8 cellular contexts compared by ENCODE assay signal in genomic region chr12:69360348-69360672, GRCh38. TPM values are rescaled to one million over a fixed set of nuclear protein-coding genes. Genes with fewer than 3 reads are reported as not detected.
DNase-seq lines count a peak whose midpoint lies in the region; ATAC-seq and TF ChIP-seq lines count a peak whose summit lies in the region.

No MANE protein-coding gene starts in this region.

- peaks cover 30% of the 10 kb centered on the region for H3K4me1 Mint-ChIP-seq in activated naive CD8-positive, alpha-beta T cell (ENCODE audit: low read depth)
- H3K4me1 Mint-ChIP-seq in stimulated activated naive CD8-positive, alpha-beta T cell treated with anti-CD3 and anti-CD28 coated beads, Interleukin-15, amount 100 ng/mL, for 72 hours: peaks cover 27% of the 10 kb centered on the region

- no peaks in the 10 kb centered on the region for H3K9me3 ChIP-seq in HUES6 (ENCODE audit: control insufficient read depth, insufficient read depth, low read depth, low read length)
- H3K9me3 ChIP-seq in iPS-18c (ENCODE audit: control insufficient read depth, insufficient read depth, low read length): no peaks in the 10 kb centered on the region

- peak overlapping the region; percentile 96 for H3K9ac ChIP-seq in HUES6 (ENCODE audit: low read length)

- no peak for DNase-seq in stimulated activated naive CD8-positive, alpha-beta T cell treated with anti-CD3 and anti-CD28 coated beads, Interleukin-15, amount 100 ng/mL, for 72 hours
- no peak for DNase-seq in cerebellum (ENCODE audit: low spot score)
- no peak for DNase-seq in globus pallidus (ENCODE audit: low spot score)
- no peak for DNase-seq in NCI-H510A treated with DMSO at 0.1 percent for 48 hours (lab: John Stamatoyannopoulos, UW)
- DNase-seq in omental fat pad (ENCODE audit: low spot score): no peak

- no peak for TF ChIP-seq CTCF in omental fat pad (IDR thresholded peaks at IDR 0.05)

- H3K4me3 Mint-ChIP-seq in activated naive CD8-positive, alpha-beta T cell: peak overlapping the region; percentile 95
- H3K4me3 Mint-ChIP-seq in stimulated activated naive CD8-positive, alpha-beta T cell treated with anti-CD3 and anti-CD28 coated beads, Interleukin-15, amount 100 ng/mL, for 72 hours: peak overlapping the region; percentile 89 to 92

- peak overlapping the region; percentile 75 for H3K4me3 ChIP-seq in HUES6 (ENCODE audit: low read depth, low read length)
- H3K4me3 ChIP-seq in iPS-18c (ENCODE audit: insufficient read depth, low read depth, low read length): peak overlapping the region; percentile 78

- no peaks in the 10 kb centered on the region for H3K27me3 ChIP-seq in HUES6 (ENCODE audit: control insufficient read depth, insufficient read depth, low read length)

- H3K9me3 Mint-ChIP-seq in activated naive CD8-positive, alpha-beta T cell (ENCODE audit: low read depth): no peaks in the 10 kb centered on the region
- no peaks in the 10 kb centered on the region for H3K9me3 Mint-ChIP-seq in stimulated activated naive CD8-positive, alpha-beta T cell treated with anti-CD3 and anti-CD28 coated beads, Interleukin-15, amount 100 ng/mL, for 72 hours

- H3K27ac Mint-ChIP-seq in activated naive CD8-positive, alpha-beta T cell: peak overlapping the region; percentile 94
- H3K27ac Mint-ChIP-seq in stimulated activated naive CD8-positive, alpha-beta T cell treated with anti-CD3 and anti-CD28 coated beads, Interleukin-15, amount 100 ng/mL, for 72 hours: peak overlapping the region; percentile 97 to 99

- peaks cover 4% of the 10 kb centered on the region for H3K36me3 Mint-ChIP-seq in activated naive CD8-positive, alpha-beta T cell

- no peaks in the 10 kb centered on the region for H3K27me3 Mint-ChIP-seq in activated naive CD8-positive, alpha-beta T cell
- no peaks in the 10 kb centered on the region for H3K27me3 Mint-ChIP-seq in stimulated activated naive CD8-positive, alpha-beta T cell treated with anti-CD3 and anti-CD28 coated beads, Interleukin-15, amount 100 ng/mL, for 72 hours

- no peak for ATAC-seq in stimulated activated naive CD8-positive, alpha-beta T cell treated with anti-CD3 and anti-CD28 coated beads, Interleukin-15, amount 100 ng/mL, for 72 hours
- ATAC-seq in omental fat pad (ENCODE audit: low FRiP score): no peak

- no peaks in the 10 kb centered on the region for H3K4me1 ChIP-seq in HUES6 (ENCODE audit: control insufficient read depth, insufficient read depth, low read length)

- H3K27ac ChIP-seq in HUES6 (ENCODE audit: low read depth, low read length): peak overlapping the region; percentile 91

- H3K36me3 ChIP-seq in HUES6 (ENCODE audit: control insufficient read depth, insufficient read depth, low read length): peaks cover 23% of the 10 kb centered on the region

RNA-seq across cellular contexts. Expression of gene YEATS4, which starts 0.8 kb away (rescaled TPM):
- total RNA-seq in cerebellum (30.1 TPM), omental fat pad (10 to 100 TPM in 1 of 4 donors, 1 to 10 TPM in 3; 6.0 to 10.6 (median 7.0) TPM)

RNA-seq across cellular contexts. Expression of gene LYZ, which starts 12.1 kb away (rescaled TPM):
- total RNA-seq in cerebellum: 6.4 TPM
- 100 to 1,000 TPM in 2 of 4 donors, 10 to 100 TPM in 2; 39.8 to 214 (median 94.1) TPM for total RNA-seq in omental fat pad
